In the genomic region with DNA sequence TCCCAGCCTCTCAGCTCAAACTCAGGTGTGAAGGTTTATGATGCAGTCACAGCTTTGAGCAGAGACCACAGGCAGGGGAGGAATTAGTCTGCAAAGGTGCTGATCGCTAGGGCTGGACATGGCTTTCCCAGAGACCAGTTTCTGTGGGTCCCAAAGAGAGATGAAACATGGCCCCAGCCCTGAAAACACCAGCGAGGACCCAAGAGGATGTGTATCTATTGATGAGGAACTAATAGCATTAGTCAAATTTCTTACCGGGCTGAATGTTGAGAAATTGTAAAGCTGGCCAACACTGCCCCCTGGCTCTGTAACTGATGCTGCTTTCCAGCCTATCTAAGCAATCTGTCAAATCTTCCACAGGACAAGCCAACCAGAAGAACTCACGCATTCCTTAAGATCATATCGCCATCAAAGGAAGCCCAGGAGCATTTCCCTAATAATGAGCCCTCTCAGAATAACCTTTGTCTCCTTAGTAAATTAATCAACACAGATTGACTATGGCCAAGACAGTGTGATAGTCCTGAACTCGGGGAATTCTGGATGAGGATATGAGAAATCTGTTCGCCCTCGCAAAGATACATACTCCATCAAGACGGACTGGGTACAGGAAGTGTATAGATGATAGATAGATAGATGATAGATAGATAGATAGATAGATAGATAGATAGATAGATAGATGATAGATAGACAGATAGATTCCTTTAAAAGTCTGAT, we compare ENCODE assay signal across 8 cellular contexts.
DNase-seq lines count a peak whose midpoint lies in the region; ATAC-seq, FAIRE-seq and TF ChIP-seq lines count a peak whose summit lies in the region.

No MANE protein-coding gene starts in this region.

- H3K9ac ChIP-seq in Loucy (ENCODE audit: low read depth, low read length, poor library complexity, severe bottlenecking) = no peak overlapping the region

- peaks cover 12% of the 10 kb centered on the region for H3K4me1 ChIP-seq in Loucy (ENCODE audit: insufficient read depth, low read length, poor library complexity, severe bottlenecking)

- H3K9me3 ChIP-seq in Loucy (ENCODE audit: insufficient read depth, low read depth, low read length) = no peaks in the 10 kb centered on the region

- FAIRE-seq in RCC 7860 (lab: Jason Lieb, UNC) = no peak

- H3K79me2 ChIP-seq in Loucy (ENCODE audit: insufficient read depth, low read length) = no peaks in the 10 kb centered on the region

- peak overlapping the region; percentile 36 for H2AFZ ChIP-seq in Loucy (ENCODE audit: low read length)

- H3F3A ChIP-seq in Loucy (ENCODE audit: low read depth) = no peaks in the 10 kb centered on the region

- no peaks in the 10 kb centered on the region for H4K20me1 ChIP-seq in Loucy (ENCODE audit: insufficient read depth, low read length, poor library complexity, severe bottlenecking)

- DNase-seq in D341Med (ENCODE audit: low spot score) (peak; percentile 65), UCSD-AML1 (lab: John Stamatoyannopoulos, UW; ENCODE audit: unreplicated experiment) (peak; percentile 66), caudate nucleus (lab: John Stamatoyannopoulos, UW) (peak in 34 of 61 donors; percentile 14 to 71 (median 44)), kidney tubule cell (ENCODE audit: low spot score) (peak; percentile 71), RCC 7860 (ENCODE audit: low spot score) (no peak)
- DNase-seq in stimulated activated CD4-positive, alpha-beta T cell treated with anti-CD3 and anti-CD28 coated beads, Interleukin-4, amount 100 ng/mL, for 1 hour = peak; percentile 60

- H3K27ac ChIP-seq in caudate nucleus (ENCODE audit: low read depth, low read length) = no peak overlapping the region

- H3K36me3 ChIP-seq in Loucy (ENCODE audit: insufficient read depth, low read length) = no peaks in the 10 kb centered on the region

- H3K4me2 ChIP-seq in Loucy (ENCODE audit: low read depth, low read length, poor library complexity, severe bottlenecking) = peak overlapping the region; percentile 43

- TF ChIP-seq CTCF in Loucy (conservative IDR thresholded peaks at IDR 0.05; ENCODE audit: low read length) = peak; percentile 84

- no peaks in the 10 kb centered on the region for H3K9me2 ChIP-seq in Loucy (replicated peaks; ENCODE audit: low read depth, low read length)

- H3K27me3 ChIP-seq in Loucy (ENCODE audit: insufficient read depth, low read length, poor library complexity, severe bottlenecking) = no peaks in the 10 kb centered on the region

- ATAC-seq in GM19467 (IDR thresholded peaks at IDR 0.05; ENCODE audit: unreplicated experiment) = peak; percentile 56

- no peak overlapping the region for H3K4me3 ChIP-seq in Loucy (ENCODE audit: low read length, poor library complexity, severe bottlenecking)
